In the genomic region with DNA sequence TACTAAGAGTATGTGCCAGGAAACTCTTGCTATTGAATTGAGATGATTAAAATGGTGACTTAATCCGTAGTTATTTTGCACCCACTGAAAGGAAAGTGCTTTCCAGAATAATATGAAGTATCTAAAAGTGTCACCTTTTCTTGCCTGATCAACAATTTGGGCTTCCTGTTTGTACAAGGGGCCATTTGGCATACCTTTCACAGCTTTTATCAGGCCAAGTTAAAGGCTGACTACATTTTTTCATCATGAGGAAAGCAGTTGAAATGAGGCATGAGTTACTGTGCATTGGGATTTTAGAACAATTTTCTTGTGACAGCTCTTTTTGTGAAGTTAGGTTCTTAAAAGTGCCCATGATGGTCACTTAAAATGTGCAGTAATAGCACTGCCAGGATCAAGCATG, we compare ENCODE assay signal across 27 cellular contexts.
"Had no signal": no experiment of that assay in that cellular context is flagged by ENCODE, and none has a peak within 500 bp of the region (broad histone marks: within the 10 kb centered on the region; RNA-seq: fewer than 3 reads in every experiment).

No MANE protein-coding gene starts in this region.

- H3K4me2 ChIP-seq: KMS-11 had no signal

- H3K4me3 ChIP-seq: ascending aorta, SJCRH30, SK-N-MC had no signal

- H3K9me3 ChIP-seq: ascending aorta, SJCRH30 had no signal

- H3K4me1 ChIP-seq: ascending aorta had no signal

- H3K9ac ChIP-seq: KMS-11 had no signal

- DNase-seq: activated CD4-positive, alpha-beta memory T cell treated with anti-CD3 and anti-CD28 coated beads, Interleukin-2, amount 10 ng/mL, durations not matched to agents 7 days and 5 days; activated CD4-positive, alpha-beta T cell treated with anti-CD3 and anti-CD28 coated beads for 1 hour; activated CD4-positive, alpha-beta T cell treated with anti-CD3 and anti-CD28 coated beads for 48 hours; activated CD4-positive, CD25-positive, alpha-beta regulatory T cell; activated CD8-positive, alpha-beta memory T cell treated with anti-CD3 and anti-CD28 coated beads for 24 hours; activated CD8-positive, alpha-beta memory T cell treated with anti-CD3 and anti-CD28 coated beads, Interleukin-2, amount 10 ng/mL, durations not matched to agents 7 days and 5 days; activated CD8-positive, alpha-beta memory T cell treated with anti-CD3 and anti-CD28 coated beads, Interleukin-2, amount 50 U/mL, for 48 hours; activated gamma-delta T cell; activated naive CD4-positive, alpha-beta T cell treated with Interleukin-2 at 50 U/mL for 16 hours; activated naive CD8-positive, alpha-beta T cell treated with anti-CD3 and anti-CD28 coated beads, Interleukin-2, amount 10 ng/mL, durations not matched to agents 7 days and 5 days; amygdala; MM.1S; MV-4-11; NCI-H1092; NCI-H1436 treated with DMSO at 0.1 percent for 48 hours; NCI-H1694 treated with DMSO at 0.1 percent for 48 hours; NCI-H2029; NCI-H345; NCI-H524 treated with DMSO at 0.1 percent for 48 hours; NK-92 treated with Interleukin-12 subunit alpha and Interleukin-12 subunit beta, amount 100 ng/mL, for 24 hours; SHP77; SJCRH30; T1000; WERI-Rb-1 had no signal

- ATAC-seq: activated CD8-positive, alpha-beta memory T cell treated with anti-CD3 and anti-CD28 coated beads, Interleukin-2, amount 10 ng/mL, durations not matched to agents 7 days and 5 days had no signal

- H3K27ac ChIP-seq: ascending aorta, KMS-11, SJCRH30, SK-N-MC, WERI-Rb-1 had no signal

- H3K27me3 ChIP-seq: ascending aorta, SJCRH30 had no signal
